Comparison of ENCODE assay signal across 8 cellular contexts in the genomic region with DNA sequence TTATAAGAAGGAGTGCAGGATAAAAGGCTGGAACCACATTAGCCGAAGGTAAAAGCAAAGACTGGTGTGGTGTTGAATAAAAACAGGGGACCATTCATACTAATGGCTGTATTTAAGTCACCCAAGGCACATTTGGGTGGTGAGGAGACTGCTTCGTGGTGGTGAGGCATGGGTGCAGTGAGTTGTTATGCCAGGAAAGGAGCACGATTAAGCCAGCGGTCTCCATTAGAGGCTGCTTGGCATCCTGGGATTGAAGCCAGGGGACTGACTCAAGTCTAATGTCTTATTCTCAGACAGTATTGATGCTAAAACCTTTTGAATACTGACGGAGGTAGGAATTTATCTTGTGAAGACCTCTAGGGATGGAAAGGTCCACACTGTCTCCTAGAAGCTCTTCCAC. TPM values are rescaled to one million over a fixed set of nuclear protein-coding genes. Genes with fewer than 3 reads are reported as not detected.
A peak's percentile ranks its signal among the peaks of the same experiment; 100 is the strongest.
DNase-seq lines count a peak whose midpoint lies in the region; ATAC-seq and TF ChIP-seq lines count a peak whose summit lies in the region.

No MANE protein-coding gene starts in this region.

- TF ChIP-seq CTCF in left lung (IDR thresholded peaks at IDR 0.05) (no peak), tibial artery (IDR thresholded peaks at IDR 0.05) (no peak), neural progenitor cell (IDR thresholded peaks at IDR 0.05) (no peak)

- DNase-seq in activated T-cell treated with anti-CD3 and anti-CD28 coated beads, Interleukin-2, amount 50 U/mL, for 24 hours: no peak
- DNase-seq in activated T-cell treated with anti-CD3 and anti-CD28 coated beads for 4 hours (no peak), T-helper 17 cell (no peak), left lung (no peak), tibial artery (peak in 1 of 2 donors; percentile 63), NCI-H748 (lab: John Stamatoyannopoulos, UW; ENCODE audit: unreplicated experiment) (no peak), neural progenitor cell (ENCODE audit: low spot score) (no peak), NAMALWA (ENCODE audit: low spot score) (no peak)

- peaks cover 36% of the 10 kb centered on the region for H3K4me1 Mint-ChIP-seq in activated T-cell treated with anti-CD3 and anti-CD28 coated beads, Interleukin-2, amount 50 U/mL, for 24 hours (ENCODE audit: low read depth)
- H3K4me1 Mint-ChIP-seq in T-helper 17 cell: peaks cover 17% of the 10 kb centered on the region
- H3K4me1 Mint-ChIP-seq in neural progenitor cell: peaks cover 8% of the 10 kb centered on the region

- H4K20me1 ChIP-seq in neural progenitor cell (ENCODE audit: low read depth): no peaks in the 10 kb centered on the region

- peaks cover under 1% of the 10 kb centered on the region for H3K79me2 ChIP-seq in neural progenitor cell (ENCODE audit: low read depth)

- H3K27me3 ChIP-seq in left lung (no peaks in the 10 kb centered on the region), tibial artery (no peaks in the 10 kb centered on the region), neural progenitor cell (no peaks in the 10 kb centered on the region)

- H3K27ac Mint-ChIP-seq in activated T-cell treated with anti-CD3 and anti-CD28 coated beads, Interleukin-2, amount 50 U/mL, for 24 hours: peak overlapping the region; percentile 70
- peak overlapping the region; percentile 95 for H3K27ac Mint-ChIP-seq in T-helper 17 cell
- no peak overlapping the region for H3K27ac Mint-ChIP-seq in neural progenitor cell

- intact Hi-C loops in left lung (cut with DNase I): no loop called here
- intact Hi-C loops in tibial artery (cut with DNase I; ENCODE audit: low total_unique reads): no loop called here

- H3K9ac ChIP-seq in neural progenitor cell: no peak overlapping the region

- no peaks in the 10 kb centered on the region for H3K27me3 Mint-ChIP-seq in activated T-cell treated with anti-CD3 and anti-CD28 coated beads, Interleukin-2, amount 50 U/mL, for 24 hours
- H3K27me3 Mint-ChIP-seq in T-helper 17 cell (no peaks in the 10 kb centered on the region), neural progenitor cell (ENCODE audit: insufficient read depth, low read depth) (peaks cover 2% of the 10 kb centered on the region)

- H3K9me3 ChIP-seq in T-helper 17 cell (ENCODE audit: control insufficient read depth, low read length, poor library complexity, severe bottlenecking): no peaks in the 10 kb centered on the region
- no peaks in the 10 kb centered on the region for H3K9me3 ChIP-seq in left lung
- H3K9me3 ChIP-seq in tibial artery: no peaks in the 10 kb centered on the region
- H3K9me3 ChIP-seq in neural progenitor cell (ENCODE audit: low read depth): no peaks in the 10 kb centered on the region

- ATAC-seq in T-helper 17 cell: peak; percentile 16
- no peak for ATAC-seq in left lung

- H2AFZ ChIP-seq in neural progenitor cell (replicated peaks): no peak overlapping the region

- no peaks in the 10 kb centered on the region for H3K36me3 ChIP-seq in left lung
- H3K36me3 ChIP-seq in tibial artery: peaks cover 16 to 22% (median 18%) of the 10 kb centered on the region in 3 donors
- H3K36me3 ChIP-seq in neural progenitor cell: peaks cover 8% of the 10 kb centered on the region

- H3F3A ChIP-seq in neural progenitor cell (ENCODE audit: low read depth): peaks cover 10% of the 10 kb centered on the region

- H3K9me3 Mint-ChIP-seq in activated T-cell treated with anti-CD3 and anti-CD28 coated beads, Interleukin-2, amount 50 U/mL, for 24 hours: no peaks in the 10 kb centered on the region
- H3K9me3 Mint-ChIP-seq in neural progenitor cell: no peaks in the 10 kb centered on the region

- peaks cover 0 to 34% of the 10 kb centered on the region in 2 donors for H3K4me1 ChIP-seq in left lung
- peaks cover 0 to 42% (median 12%) of the 10 kb centered on the region in 4 donors for H3K4me1 ChIP-seq in tibial artery
- H3K4me1 ChIP-seq in neural progenitor cell: peaks cover 1% of the 10 kb centered on the region

- no peak overlapping the region for H3K4me3 Mint-ChIP-seq in activated T-cell treated with anti-CD3 and anti-CD28 coated beads, Interleukin-2, amount 50 U/mL, for 24 hours
- H3K4me3 Mint-ChIP-seq in T-helper 17 cell: peak overlapping the region; percentile 88
- no peak overlapping the region for H3K4me3 Mint-ChIP-seq in neural progenitor cell

- H3K27ac ChIP-seq in left lung (peak overlapping the region; percentile 10 to 61), tibial artery (peak overlapping the region; percentile 43 to 53), neural progenitor cell (no peak overlapping the region)

- no peak overlapping the region for H3K4me2 ChIP-seq in neural progenitor cell

- no peak overlapping the region for H3K4me3 ChIP-seq in left lung
- peak overlapping the region; percentile 21 to 22 for H3K4me3 ChIP-seq in tibial artery
- H3K4me3 ChIP-seq in neural progenitor cell: no peak overlapping the region

- H3K36me3 Mint-ChIP-seq in activated T-cell treated with anti-CD3 and anti-CD28 coated beads, Interleukin-2, amount 50 U/mL, for 24 hours (ENCODE audit: low read depth): peaks cover 35% of the 10 kb centered on the region
- no peaks in the 10 kb centered on the region for H3K36me3 Mint-ChIP-seq in T-helper 17 cell (ENCODE audit: low read depth)
- H3K36me3 Mint-ChIP-seq in neural progenitor cell: peaks cover 3% of the 10 kb centered on the region

RNA-seq across cellular contexts. Expression of gene FEM1B, which starts 21.9 kb away (rescaled TPM):
- total RNA-seq in T-helper 17 cell: 10 to 100 TPM; 62.4 to 73.0 TPM
- 10 to 100 TPM; 44.1 to 44.4 TPM for total RNA-seq in left lung
- total RNA-seq in neural progenitor cell (ENCODE audit: low replicate concordance): 57.2 and 80.0 TPM in 2 replicates

Comparison
In these comparisons a context has a peak if more than half of its experiments do, and no peak if none do; other contexts are left out.
1. H3K4me3 ChIP-seq: peak in tibial artery (2 of 2); none in left lung (0 of 2) and neural progenitor cell (single experiment).